In the genomic region with DNA sequence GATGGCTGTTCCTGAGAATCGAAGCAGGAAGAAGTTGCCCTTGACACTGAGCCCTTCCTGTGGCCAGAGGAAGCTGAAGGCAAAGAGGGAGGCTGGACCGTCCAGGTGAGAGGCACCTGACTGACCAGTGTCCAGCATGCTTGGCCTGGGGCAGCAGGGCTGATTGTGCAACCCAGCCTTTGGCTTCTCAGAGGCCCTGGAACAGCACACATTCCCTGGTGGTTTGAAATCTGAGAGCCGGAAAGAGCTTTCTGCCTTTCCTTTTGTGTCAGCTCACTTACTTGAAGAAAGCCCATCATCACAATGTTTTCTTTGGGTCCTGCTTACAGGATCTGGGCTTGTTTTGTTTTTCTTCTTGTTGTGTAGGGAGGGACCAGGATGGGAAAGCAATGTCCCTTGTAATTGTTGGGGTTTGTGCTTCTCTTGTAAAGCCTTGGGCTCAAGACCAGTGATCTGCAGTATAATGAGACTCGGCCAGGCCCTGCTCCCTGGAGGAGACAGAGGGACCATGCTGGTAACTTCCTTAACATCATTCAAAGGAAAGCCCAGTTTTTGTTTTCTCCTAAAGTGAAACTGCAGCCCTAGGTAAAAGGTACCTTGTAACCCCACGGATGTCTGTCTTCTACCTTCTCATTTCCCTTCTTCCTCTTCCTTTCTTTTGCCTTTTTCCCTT, we compare ENCODE assay signal across 14 cellular contexts.
DNase-seq lines count a peak whose midpoint lies in the region; ATAC-seq and TF ChIP-seq lines count a peak whose summit lies in the region.
"Had no signal": no experiment of that assay in that cellular context is flagged by ENCODE, and none has a peak within 500 bp of the region (broad histone marks: within the 10 kb centered on the region; RNA-seq: fewer than 3 reads in every experiment).

No MANE protein-coding gene starts in this region.

- H3K36me3 Mint-ChIP-seq in endodermal cell (ENCODE audit: low read depth), result no peaks in the 10 kb centered on the region
- H3K36me3 Mint-ChIP-seq in activated T-cell treated with anti-CD3 and anti-CD28 coated beads, Interleukin-2, amount 50 U/mL, for 4 hours (ENCODE audit: insufficient read depth), result no peaks in the 10 kb centered on the region
- H3K36me3 Mint-ChIP-seq: activated CD4-positive, alpha-beta memory T cell treated with anti-CD3 and anti-CD28 coated beads for 36 hours had no signal

- H3K9me3 ChIP-seq in endodermal cell (ENCODE audit: control insufficient read depth, low read length), result peaks cover 4% of the 10 kb centered on the region
- H3K9me3 ChIP-seq in lower lobe of right lung, result no peaks in the 10 kb centered on the region
- no peaks in the 10 kb centered on the region for H3K9me3 ChIP-seq in thoracic aorta

- H3K9ac ChIP-seq in endodermal cell (ENCODE audit: extremely low read depth, low read length, poor library complexity, severe bottlenecking), result no peak overlapping the region

- H3K4me3 ChIP-seq in endodermal cell (ENCODE audit: low read length) (no peak overlapping the region), lower lobe of right lung (no peak overlapping the region), thoracic aorta (no peak overlapping the region)

- WGBS in endodermal cell (ENCODE audit: insufficient coverage in 1 of 2, insufficient read length in 1 of 2), 2 experiments, result 86 to 90% methylated on average over 4 to 5 of the region's 5 CpGs

- peak overlapping the region; percentile 55 for H3K27ac Mint-ChIP-seq in endodermal cell
- H3K27ac Mint-ChIP-seq: activated CD4-positive, alpha-beta memory T cell treated with anti-CD3 and anti-CD28 coated beads for 36 hours had no signal

- peaks cover 3% of the 10 kb centered on the region for H3K4me1 ChIP-seq in endodermal cell (ENCODE audit: control insufficient read depth, insufficient read depth, low read length)
- peaks cover 19% of the 10 kb centered on the region for H3K4me1 ChIP-seq in lower lobe of right lung
- peaks cover 0 to 26% of the 10 kb centered on the region in 2 donors for H3K4me1 ChIP-seq in thoracic aorta (ENCODE audit: control insufficient read depth in 1 of 2, low read depth in 2 of 2)

- no peak overlapping the region for H3K27ac ChIP-seq in endodermal cell (ENCODE audit: low read depth, low read length)
- H3K27ac ChIP-seq in lower lobe of right lung, result peak overlapping the region; percentile 41
- peak overlapping the region; percentile 56 to 58 for H3K27ac ChIP-seq in thoracic aorta

- intact Hi-C loops in lower lobe of right lung (cut with DNase I), result no loop called here
- intact Hi-C loops in posterior cingulate gyrus (cut with DNase I), result no loop called here

- TF ChIP-seq CTCF in endodermal cell (conservative IDR thresholded peaks at IDR 0.05) (no peak), lower lobe of right lung (IDR thresholded peaks at IDR 0.05) (no peak), thoracic aorta (IDR thresholded peaks at IDR 0.05) (no peak)

- peaks cover 6% of the 10 kb centered on the region for H3K9me3 Mint-ChIP-seq in endodermal cell
- H3K9me3 Mint-ChIP-seq in activated T-cell treated with anti-CD3 and anti-CD28 coated beads, Interleukin-2, amount 50 U/mL, for 4 hours, result no peaks in the 10 kb centered on the region
- H3K9me3 Mint-ChIP-seq: activated CD4-positive, alpha-beta memory T cell treated with anti-CD3 and anti-CD28 coated beads for 36 hours had no signal

- H3K36me3 ChIP-seq in endodermal cell (ENCODE audit: control insufficient read depth, insufficient read depth, low read length), result no peaks in the 10 kb centered on the region
- H3K36me3 ChIP-seq in lower lobe of right lung, result no peaks in the 10 kb centered on the region
- no peaks in the 10 kb centered on the region for H3K36me3 ChIP-seq in thoracic aorta

- H3K27me3 Mint-ChIP-seq in endodermal cell (ENCODE audit: insufficient read depth), result no peaks in the 10 kb centered on the region
- H3K27me3 Mint-ChIP-seq in activated T-cell treated with anti-CD3 and anti-CD28 coated beads, Interleukin-2, amount 50 U/mL, for 4 hours (ENCODE audit: low read depth), result peaks cover 6% of the 10 kb centered on the region

- no peak overlapping the region for H3K4me3 Mint-ChIP-seq in endodermal cell
- no peak overlapping the region for H3K4me3 Mint-ChIP-seq in activated T-cell treated with anti-CD3 and anti-CD28 coated beads, Interleukin-2, amount 50 U/mL, for 4 hours
- H3K4me3 Mint-ChIP-seq: activated CD4-positive, alpha-beta memory T cell treated with anti-CD3 and anti-CD28 coated beads for 36 hours had no signal

- DNase-seq in HCEC 1CT, result peak; percentile 71
- no peak for DNase-seq in endodermal cell
- no peak for DNase-seq in lower lobe of right lung
- no peak for DNase-seq in thoracic aorta (ENCODE audit: low spot score)
- DNase-seq in H4 (ENCODE audit: low spot score), result no peak
- no peak for DNase-seq in activated T-cell treated with anti-CD3 and anti-CD28 coated beads, Interleukin-2, amount 50 U/mL, for 4 hours
- no peak for DNase-seq in posterior cingulate gyrus
- DNase-seq: activated CD4-positive, alpha-beta memory T cell treated with anti-CD3 and anti-CD28 coated beads for 36 hours; DMS 273 treated with DMSO at 0.1 percent for 48 hours; midbrain; MM.1S; NCI-H69; stimulated activated naive CD8-positive, alpha-beta T cell treated with anti-CD3 and anti-CD28 coated beads, Interleukin-15, Interleukin-2, amounts not matched to agents 100 U/mL and 50 U/mL, for 24 hours had no signal

- ATAC-seq in lower lobe of right lung (peak; percentile 44 to 49), thoracic aorta (ENCODE audit: insufficient number of reproducible peaks, low FRiP score, low read depth) (no peak), HG03378 (IDR thresholded peaks at IDR 0.05; ENCODE audit: unreplicated experiment) (no peak)
- ATAC-seq in activated T-cell treated with anti-CD3 and anti-CD28 coated beads, Interleukin-2, amount 50 U/mL, for 4 hours, result no peak
- ATAC-seq: stimulated activated naive CD8-positive, alpha-beta T cell treated with anti-CD3 and anti-CD28 coated beads, Interleukin-15, Interleukin-2, amounts not matched to agents 100 U/mL and 50 U/mL, for 24 hours had no signal

- peaks cover 31% of the 10 kb centered on the region for H3K4me1 Mint-ChIP-seq in endodermal cell
- no peaks in the 10 kb centered on the region for H3K4me1 Mint-ChIP-seq in activated T-cell treated with anti-CD3 and anti-CD28 coated beads, Interleukin-2, amount 50 U/mL, for 4 hours (ENCODE audit: low read depth)

- H3K27me3 ChIP-seq in endodermal cell (ENCODE audit: control insufficient read depth, insufficient read depth, low read length, poor library complexity, severe bottlenecking) (no peaks in the 10 kb centered on the region), lower lobe of right lung (ENCODE audit: low read depth) (no peaks in the 10 kb centered on the region), thoracic aorta (replicated peaks; ENCODE audit: insufficient read depth) (no peaks in the 10 kb centered on the region)

Comparison
In these comparisons a context has a peak if more than half of its experiments do, and no peak if none do; other contexts are left out.
1. ATAC-seq: peak in lower lobe of right lung (2 of 2); none in thoracic aorta (single experiment), activated T-cell treated with anti-CD3 and anti-CD28 coated beads, Interleukin-2, amount 50 U/mL, for 4 hours (0 of 2) and HG03378 (single experiment).